8 cellular contexts compared by ENCODE assay signal in genomic region chr1:75787524-75787923, GRCh38. TPM values are rescaled to one million over a fixed set of nuclear protein-coding genes. Genes with fewer than 3 reads are reported as not detected.
DNase-seq lines count a peak whose midpoint lies in the region; ATAC-seq and TF ChIP-seq lines count a peak whose summit lies in the region.

No MANE protein-coding gene starts in this region.

- peak overlapping the region; percentile 59 to 80 for H3K4me3 ChIP-seq in left lung
- H3K4me3 ChIP-seq in thymus (ENCODE audit: low read length): peak overlapping the region; percentile 96

- POLR2A ChIA-PET in activated naive CD8-positive, alpha-beta T cell treated with anti-CD3 and anti-CD28 coated beads, Interleukin-2, amount 10 ng/mL, durations not matched to agents 7 days and 5 days (lab: Charles Lee): interaction anchor here (1.0 to 1.5 kb wide), 2 partner anchors 9 to 318 kb away, joined by 3 read pairs; partner anchors contain the start of gene MSH4

- peaks cover 18 to 66% of the 10 kb centered on the region in 2 donors for H3K4me1 ChIP-seq in left lung
- H3K4me1 ChIP-seq in thymus (ENCODE audit: control insufficient read depth, insufficient read depth, low read length): peaks cover 11% of the 10 kb centered on the region

- CTCF ChIA-PET in activated CD8-positive, alpha-beta memory T cell treated with anti-CD3 and anti-CD28 coated beads, Interleukin-2, amount 10 ng/mL, durations not matched to agents 7 days and 5 days (lab: Charles Lee): no interaction called here

- no peaks in the 10 kb centered on the region for H3K9me3 Mint-ChIP-seq in activated CD8-positive, alpha-beta memory T cell treated with anti-CD3 and anti-CD28 coated beads, Interleukin-2, amount 10 ng/mL, durations not matched to agents 7 days and 5 days (ENCODE audit: low read depth)
- H3K9me3 Mint-ChIP-seq in activated naive CD8-positive, alpha-beta T cell treated with anti-CD3 and anti-CD28 coated beads, Interleukin-2, amount 10 ng/mL, durations not matched to agents 7 days and 5 days: no peaks in the 10 kb centered on the region

- DNase-seq in activated CD8-positive, alpha-beta memory T cell treated with anti-CD3 and anti-CD28 coated beads, Interleukin-2, amount 10 ng/mL, durations not matched to agents 7 days and 5 days: no peak
- DNase-seq in activated CD8-positive, alpha-beta memory T cell treated with anti-CD3 and anti-CD28 coated beads, Interleukin-2, amount 50 U/mL, for 4 hours: no peak
- no peak for DNase-seq in activated naive CD8-positive, alpha-beta T cell treated with anti-CD3 and anti-CD28 coated beads, Interleukin-2, amount 10 ng/mL, durations not matched to agents 7 days and 5 days
- no peak for DNase-seq in left lung
- no peak for DNase-seq in NK-92 (lab: John Stamatoyannopoulos, UW; ENCODE audit: unreplicated experiment)
- no peak for DNase-seq in NOMO-1 treated with DMSO at 0.1 percent for 48 hours (lab: John Stamatoyannopoulos, UW; ENCODE audit: unreplicated experiment)

- H3K27ac Mint-ChIP-seq in activated CD8-positive, alpha-beta memory T cell treated with anti-CD3 and anti-CD28 coated beads, Interleukin-2, amount 10 ng/mL, durations not matched to agents 7 days and 5 days: peak overlapping the region; percentile 90
- H3K27ac Mint-ChIP-seq in activated naive CD8-positive, alpha-beta T cell treated with anti-CD3 and anti-CD28 coated beads, Interleukin-2, amount 10 ng/mL, durations not matched to agents 7 days and 5 days: peak overlapping the region; percentile 96

- H3K36me3 Mint-ChIP-seq in activated CD8-positive, alpha-beta memory T cell treated with anti-CD3 and anti-CD28 coated beads, Interleukin-2, amount 10 ng/mL, durations not matched to agents 7 days and 5 days: peaks cover 58% of the 10 kb centered on the region
- H3K36me3 Mint-ChIP-seq in activated naive CD8-positive, alpha-beta T cell treated with anti-CD3 and anti-CD28 coated beads, Interleukin-2, amount 10 ng/mL, durations not matched to agents 7 days and 5 days: peaks cover 43% of the 10 kb centered on the region

- H3K36me3 ChIP-seq in left lung: peaks cover 0 to 40% of the 10 kb centered on the region in 2 donors
- H3K36me3 ChIP-seq in thymus (ENCODE audit: control insufficient read depth, insufficient read depth): peaks cover 9% of the 10 kb centered on the region

- WGBS in thymus: 26% methylated on average over 4 of the region's 4 CpGs

- H3K9me3 ChIP-seq in left lung: no peaks in the 10 kb centered on the region
- H3K9me3 ChIP-seq in thymus (ENCODE audit: control insufficient read depth): no peaks in the 10 kb centered on the region

- H3K27me3 ChIP-seq in left lung (no peaks in the 10 kb centered on the region), thymus (ENCODE audit: control insufficient read depth, insufficient read depth) (no peaks in the 10 kb centered on the region)

- no peak for ATAC-seq in activated CD8-positive, alpha-beta memory T cell treated with anti-CD3 and anti-CD28 coated beads, Interleukin-2, amount 10 ng/mL, durations not matched to agents 7 days and 5 days
- ATAC-seq in activated naive CD8-positive, alpha-beta T cell treated with anti-CD3 and anti-CD28 coated beads, Interleukin-2, amount 10 ng/mL, durations not matched to agents 7 days and 5 days (ENCODE audit: low read depth): no peak
- ATAC-seq in left lung: no peak
- ATAC-seq in GM18520 (IDR thresholded peaks at IDR 0.05; ENCODE audit: unreplicated experiment): no peak

- peaks cover 46% of the 10 kb centered on the region for H3K4me1 Mint-ChIP-seq in activated CD8-positive, alpha-beta memory T cell treated with anti-CD3 and anti-CD28 coated beads, Interleukin-2, amount 10 ng/mL, durations not matched to agents 7 days and 5 days
- H3K4me1 Mint-ChIP-seq in activated naive CD8-positive, alpha-beta T cell treated with anti-CD3 and anti-CD28 coated beads, Interleukin-2, amount 10 ng/mL, durations not matched to agents 7 days and 5 days: peaks cover 46% of the 10 kb centered on the region

- TF ChIP-seq CTCF in left lung (IDR thresholded peaks at IDR 0.05): no peak

- intact Hi-C loops in left lung (cut with DNase I): no loop called here

- H3K27ac ChIP-seq in left lung (no peak overlapping the region), thymus (ENCODE audit: low read depth) (no peak overlapping the region)

- peak overlapping the region; percentile 99 for H3K4me3 Mint-ChIP-seq in activated CD8-positive, alpha-beta memory T cell treated with anti-CD3 and anti-CD28 coated beads, Interleukin-2, amount 10 ng/mL, durations not matched to agents 7 days and 5 days
- H3K4me3 Mint-ChIP-seq in activated naive CD8-positive, alpha-beta T cell treated with anti-CD3 and anti-CD28 coated beads, Interleukin-2, amount 10 ng/mL, durations not matched to agents 7 days and 5 days: peak overlapping the region; percentile 99

- no peaks in the 10 kb centered on the region for H3K27me3 Mint-ChIP-seq in activated CD8-positive, alpha-beta memory T cell treated with anti-CD3 and anti-CD28 coated beads, Interleukin-2, amount 10 ng/mL, durations not matched to agents 7 days and 5 days
- no peaks in the 10 kb centered on the region for H3K27me3 Mint-ChIP-seq in activated naive CD8-positive, alpha-beta T cell treated with anti-CD3 and anti-CD28 coated beads, Interleukin-2, amount 10 ng/mL, durations not matched to agents 7 days and 5 days

RNA-seq across cellular contexts. Expression of gene RABGGTB, which starts 1.5 kb away (rescaled TPM):
- 100 to 1,000 TPM in 1 of 2 experiments, 10 to 100 TPM in 1; 94.0 to 114 TPM for total RNA-seq in activated CD8-positive, alpha-beta memory T cell treated with anti-CD3 and anti-CD28 coated beads, Interleukin-2, amount 10 ng/mL, durations not matched to agents 7 days and 5 days
- 10 to 100 TPM; 86.0 to 93.9 TPM for total RNA-seq in activated naive CD8-positive, alpha-beta T cell treated with anti-CD3 and anti-CD28 coated beads, Interleukin-2, amount 10 ng/mL, durations not matched to agents 7 days and 5 days
- 10 to 100 TPM; 65.1 to 81.0 TPM for total RNA-seq in left lung
- polyA plus RNA-seq in thymus: 83.4 TPM

RNA-seq across cellular contexts. Expression of gene MSH4, which starts 9.2 kb away (rescaled TPM):
- under 1 TPM; 0.38 to 0.47 TPM for total RNA-seq in activated CD8-positive, alpha-beta memory T cell treated with anti-CD3 and anti-CD28 coated beads, Interleukin-2, amount 10 ng/mL, durations not matched to agents 7 days and 5 days
- total RNA-seq in activated naive CD8-positive, alpha-beta T cell treated with anti-CD3 and anti-CD28 coated beads, Interleukin-2, amount 10 ng/mL, durations not matched to agents 7 days and 5 days: under 1 TPM; 0.40 to 0.67 TPM
- total RNA-seq in left lung: under 1 TPM; 0.47 to 0.94 TPM
- 0.89 TPM for polyA plus RNA-seq in thymus
